28 cellular contexts compared by ENCODE assay signal in the genomic region with DNA sequence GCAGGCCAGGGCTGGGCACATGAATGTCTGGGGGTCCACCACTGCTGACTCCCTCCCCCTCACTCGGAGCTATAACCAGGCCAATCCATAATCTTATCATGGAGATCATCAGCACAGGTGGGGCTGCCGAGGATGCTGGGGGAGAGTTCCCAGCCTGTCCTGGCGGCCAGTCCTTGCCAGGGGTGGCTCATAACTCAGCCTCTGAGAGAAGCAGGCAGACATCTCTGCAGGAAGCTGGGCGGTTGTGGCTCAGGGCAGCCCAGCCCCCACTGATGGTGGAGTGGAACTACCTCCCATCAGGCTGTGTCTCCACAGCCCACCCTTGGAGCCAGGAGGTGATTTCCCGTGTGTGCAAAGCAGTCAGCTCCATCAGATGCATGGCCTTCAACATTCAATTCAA.
"Had no signal": no experiment of that assay in that cellular context is flagged by ENCODE, and none has a peak within 500 bp of the region (broad histone marks: within the 10 kb centered on the region; RNA-seq: fewer than 3 reads in every experiment).

No MANE protein-coding gene starts in this region.

- ATAC-seq: left colon; left lung; mucosa of descending colon; naive thymus-derived CD4-positive, alpha-beta T cell; natural killer cell treated with Interleukin-12 subunit alpha and Interleukin-12 subunit beta and Interleukin-15 and Interleukin-18, amount 100 ng/mL, for 72 hours; pancreas; right cardiac atrium; sciatic nerve; stimulated activated naive B cell treated with anti-CD40 and anti-IgM and Interleukin-4, amounts not matched to agents 10 μg/mL and 1 μg/mL and 100 μg/mL, for 72 hours; stimulated activated naive CD8-positive, alpha-beta T cell treated with anti-CD3 and anti-CD28 coated beads, Interleukin-15, Interleukin-2, amounts not matched to agents 100 U/mL and 50 U/mL, for 24 hours had no signal

- H3K9me3 ChIP-seq: left lung, mucosa of descending colon, pancreas, prostate gland, stomach, testis, thyroid gland, transverse colon, upper lobe of left lung had no signal

- DNase-seq: hippocampal formation; immature natural killer cell; kidney; left colon; left lung; midbrain; mucosa of descending colon; naive thymus-derived CD4-positive, alpha-beta T cell; nucleus accumbens; pancreas; retina; stimulated activated CD4-positive, alpha-beta T cell treated with anti-CD3 and anti-CD28 coated beads, Interleukin-12 subunit alpha, Interleukin-12 subunit beta, amount 100 ng/mL, for 4 hours; stimulated activated CD4-positive, alpha-beta T cell treated with anti-CD3 and anti-CD28 coated beads, Interleukin-15, amount 100 ng/mL, for 24 hours; stimulated activated CD4-positive, alpha-beta T cell treated with anti-CD3 and anti-CD28 coated beads, Interleukin-2, amount 100 ng/mL, for 24 hours; stimulated activated CD4-positive, alpha-beta T cell treated with anti-CD3 and anti-CD28 coated beads, Interleukin-4, amount 100 ng/mL, for 1 hour; stimulated activated naive B cell treated with anti-CD40 and anti-IgM and Interleukin-4, amounts not matched to agents 10 μg/mL and 1 μg/mL and 100 μg/mL, for 72 hours; stimulated activated naive CD8-positive, alpha-beta T cell treated with anti-CD3 and anti-CD28 coated beads, Interleukin-15, Interleukin-2, amounts not matched to agents 100 U/mL and 50 U/mL, for 24 hours; stomach; testis; thyroid gland; transverse colon; upper lobe of left lung had no signal

- H3K36me3 ChIP-seq: left lung, pancreas, prostate gland, stomach, thyroid gland, transverse colon, upper lobe of left lung had no signal

- H3K4me1 ChIP-seq: pancreas, prostate gland, testis had no signal

- H3K27ac ChIP-seq: left lung, pancreas, prostate gland, skin epidermis, stomach, testis, thyroid gland, transverse colon, upper lobe of left lung had no signal

- H3K4me3 ChIP-seq: left lung, lung, mucosa of descending colon, pancreas, prostate gland, skin epidermis, stomach, testis, thyroid gland, transverse colon, upper lobe of left lung had no signal

- H3K27me3 ChIP-seq: pancreas, testis, thyroid gland had no signal
